In genomic region chr6:39882567-39882953, GRCh38 we compare ENCODE assay signal across 8 cellular contexts. TPM values are rescaled to one million over a fixed set of nuclear protein-coding genes. Genes with fewer than 3 reads are reported as not detected.
DNase-seq lines count a peak whose midpoint lies in the region; TF ChIP-seq lines count a peak whose summit lies in the region.

No MANE protein-coding gene starts in this region.

- no peak for TF ChIP-seq CTCF in dorsolateral prefrontal cortex (IDR thresholded peaks at IDR 0.05 in 54 of 56, conservative IDR thresholded peaks at IDR 0.05 in 2 of 56; ENCODE audit: low read depth in 1 of 56, partially characterized antibody in 56 of 56)

- H3K27me3 ChIP-seq in dorsolateral prefrontal cortex: no peaks in the 10 kb centered on the region

- in situ Hi-C loops in KBM-7 (cut with MboI; ENCODE audit: low pct_unique_long_range_greater_than_20kb, low sequenced_read_pairs): no loop called here

- peak overlapping the region in 2 of 59 donors; percentile 15 to 24 for H3K4me3 ChIP-seq in dorsolateral prefrontal cortex

- peak overlapping the region; percentile 7 to 96 (median 84) for H3K27ac ChIP-seq in dorsolateral prefrontal cortex

- DNase-seq in HT1080 (ENCODE audit: low read depth): peak; percentile 83
- peak in 4 of 10 donors; percentile 34 to 63 (median 49) for DNase-seq in dorsolateral prefrontal cortex
- DNase-seq in lung microvascular endothelial cell (ENCODE audit: low read depth in 2 of 2): peak; percentile 64 to 93
- DNase-seq in superior temporal gyrus (ENCODE audit: extremely low spot score): peak; percentile 51
- no peak for DNase-seq in KBM-7
- no peak for DNase-seq in germinal center (ENCODE audit: low spot score)
- no peak for DNase-seq in activated naive CD4-positive, alpha-beta T cell treated with anti-CD3 and anti-CD28 coated beads, Interleukin-2, amount 50 U/mL, for 16 hours
- no peak for DNase-seq in NK-92 (lab: John Stamatoyannopoulos, UW; ENCODE audit: unreplicated experiment)

- intact Hi-C loops in dorsolateral prefrontal cortex (cut with DNase I): loop anchor here in 1 of 2 donors (5.0 kb wide), 1 partner anchor 70 kb away; no protein-coding TSS in a partner anchor

RNA-seq across cellular contexts. Expression of gene MOCS1, which starts 51.7 kb away (rescaled TPM):
- total RNA-seq in HT1080 (2014; rRNA removed; shearing (Covaris generic)): 16.9 and 22.7 TPM in 2 replicates
- polyA plus RNA-seq in HT1080 (2015; cell fraction: cytosol; rRNA removed): 17.8 and 17.9 TPM in 2 replicates
- 18.0 and 19.4 TPM in 2 replicates for polyA plus RNA-seq in HT1080 (2015; cell fraction: nucleus; rRNA removed)
- total RNA-seq in dorsolateral prefrontal cortex: 10 to 100 TPM; 17.5 to 42.3 (median 25.3) TPM
- 6.1 and 8.1 TPM in 2 replicates for total RNA-seq in lung microvascular endothelial cell

Comparison
In these comparisons a context has a peak if more than half of its experiments do, and no peak if none do; other contexts are left out.
1. DNase-seq: peak in HT1080 (single experiment), lung microvascular endothelial cell (2 of 2) and superior temporal gyrus (single experiment); none in KBM-7 (single experiment), germinal center (single experiment), activated naive CD4-positive, alpha-beta T cell treated with anti-CD3 and anti-CD28 coated beads, Interleukin-2, amount 50 U/mL, for 16 hours (single experiment) and NK-92 (single experiment).